8 cellular contexts compared by ENCODE assay signal in genomic region chr16:75288596-75289120, GRCh38. TPM values are rescaled to one million over a fixed set of nuclear protein-coding genes. Genes with fewer than 3 reads are reported as not detected.
A peak's percentile ranks its signal among the peaks of the same experiment; 100 is the strongest.
DNase-seq lines count a peak whose midpoint lies in the region; ATAC-seq lines count a peak whose summit lies in the region.

No MANE protein-coding gene starts in this region.

- ATAC-seq in activated CD8-positive, alpha-beta memory T cell treated with anti-CD3 and anti-CD28 coated beads, Interleukin-2, amount 10 ng/mL, durations not matched to agents 7 days and 5 days = peak; percentile 81
- ATAC-seq in left ventricle myocardium superior = peak; percentile 71
- ATAC-seq in left colon = no peak

- H3K4me3 Mint-ChIP-seq in activated CD8-positive, alpha-beta memory T cell treated with anti-CD3 and anti-CD28 coated beads, Interleukin-2, amount 10 ng/mL, durations not matched to agents 7 days and 5 days = peak overlapping the region; percentile 5

- H3K9me3 Mint-ChIP-seq in activated CD8-positive, alpha-beta memory T cell treated with anti-CD3 and anti-CD28 coated beads, Interleukin-2, amount 10 ng/mL, durations not matched to agents 7 days and 5 days (ENCODE audit: low read depth) = peaks cover 1% of the 10 kb centered on the region

- in situ Hi-C loops in KBM-7 (cut with MboI; ENCODE audit: low pct_unique_long_range_greater_than_20kb, low sequenced_read_pairs) = no loop called here

- CTCF ChIA-PET in activated CD8-positive, alpha-beta memory T cell treated with anti-CD3 and anti-CD28 coated beads, Interleukin-2, amount 10 ng/mL, durations not matched to agents 7 days and 5 days (lab: Charles Lee) = interaction anchor here (1.3 kb wide), 1 partner anchor 55 kb away, joined by 4 read pairs; no protein-coding TSS in a partner anchor

- H3K27ac Mint-ChIP-seq in activated CD8-positive, alpha-beta memory T cell treated with anti-CD3 and anti-CD28 coated beads, Interleukin-2, amount 10 ng/mL, durations not matched to agents 7 days and 5 days = peak overlapping the region; percentile 67

- intact Hi-C loops in left ventricle myocardium superior (cut with micrococcal nuclease) = no loop called here
- intact Hi-C loops in left colon (cut with DNase I, micrococcal nuclease) = no loop called here

- H3K36me3 Mint-ChIP-seq in activated CD8-positive, alpha-beta memory T cell treated with anti-CD3 and anti-CD28 coated beads, Interleukin-2, amount 10 ng/mL, durations not matched to agents 7 days and 5 days = peaks cover 32% of the 10 kb centered on the region

- H3K27me3 Mint-ChIP-seq in activated CD8-positive, alpha-beta memory T cell treated with anti-CD3 and anti-CD28 coated beads, Interleukin-2, amount 10 ng/mL, durations not matched to agents 7 days and 5 days = peaks cover 26% of the 10 kb centered on the region

- DNase-seq in KBM-7 (peak; percentile 94), left ventricle myocardium superior (peak; percentile 39), GM19240 (ENCODE audit: insufficient read length, low spot score) (no peak), left colon (no peak), NCI-H2196 treated with DMSO at 0.1 percent for 48 hours (lab: John Stamatoyannopoulos, UW; ENCODE audit: unreplicated experiment) (no peak), NCI-H345 (lab: John Stamatoyannopoulos, UW) (no peak)
- DNase-seq in activated CD8-positive, alpha-beta memory T cell treated with anti-CD3 and anti-CD28 coated beads, Interleukin-2, amount 10 ng/mL, durations not matched to agents 7 days and 5 days = peak; percentile 85
- DNase-seq in stimulated activated CD8-positive, alpha-beta memory T cell treated with anti-CD3 and anti-CD28 coated beads, Interleukin-7, amount 100 ng/mL, for 24 hours (ENCODE audit: low read depth) = peak; percentile 24

- H3K4me1 Mint-ChIP-seq in activated CD8-positive, alpha-beta memory T cell treated with anti-CD3 and anti-CD28 coated beads, Interleukin-2, amount 10 ng/mL, durations not matched to agents 7 days and 5 days = peaks cover 19% of the 10 kb centered on the region

RNA-seq across cellular contexts. Expression of gene BCAR1, which starts 37.2 kb away (rescaled TPM):
- total RNA-seq in activated CD8-positive, alpha-beta memory T cell treated with anti-CD3 and anti-CD28 coated beads, Interleukin-2, amount 10 ng/mL, durations not matched to agents 7 days and 5 days = under 1 TPM in 1 of 2 experiments, not detected in 1; 0.19 TPM
- 82.9 TPM for total RNA-seq in left ventricle myocardium superior
- total RNA-seq in left colon = 100 to 1,000 TPM; 139 to 145 TPM

Comparison
In these comparisons a context has a peak if more than half of its experiments do, and no peak if none do; other contexts are left out.
1. DNase-seq: peak in KBM-7 (single experiment), activated CD8-positive, alpha-beta memory T cell treated with anti-CD3 and anti-CD28 coated beads, Interleukin-2, amount 10 ng/mL, durations not matched to agents 7 days and 5 days (single experiment), left ventricle myocardium superior (single experiment) and stimulated activated CD8-positive, alpha-beta memory T cell treated with anti-CD3 and anti-CD28 coated beads, Interleukin-7, amount 100 ng/mL, for 24 hours (single experiment); none in GM19240 (single experiment), left colon (0 of 2), NCI-H2196 treated with DMSO at 0.1 percent for 48 hours (single experiment) and NCI-H345 (single experiment).
2. RNA of gene BCAR1, which starts 37.2 kb away (total RNA-seq): 139 to 145 TPM in left colon and 82.9 TPM in left ventricle myocardium superior (single experiment); 0.19 TPM in activated CD8-positive, alpha-beta memory T cell treated with anti-CD3 and anti-CD28 coated beads, Interleukin-2, amount 10 ng/mL, durations not matched to agents 7 days and 5 days; every median in the first group is over 10 times any median in the second.